In genomic region chr14:75822522-75823288, GRCh38 we compare ENCODE assay signal across 10 cellular contexts.
A peak's percentile ranks its signal among the peaks of the same experiment; 100 is the strongest.
DNase-seq lines count a peak whose midpoint lies in the region; ATAC-seq and TF ChIP-seq lines count a peak whose summit lies in the region.
"Had no signal": no experiment of that assay in that cellular context is flagged by ENCODE, and none has a peak within 500 bp of the region (broad histone marks: within the 10 kb centered on the region; RNA-seq: fewer than 3 reads in every experiment).

No MANE protein-coding gene starts in this region.

- peak overlapping the region; percentile 45 for H2AFZ ChIP-seq in mammary epithelial cell (ENCODE audit: low read depth, low read length)

- H3K9me3 ChIP-seq in mammary epithelial cell (replicated peaks; ENCODE audit: insufficient read depth, low read length) = no peaks in the 10 kb centered on the region
- H3K9me3 ChIP-seq in thoracic aorta = no peaks in the 10 kb centered on the region

- no peaks in the 10 kb centered on the region for H3K36me3 ChIP-seq in mammary epithelial cell (ENCODE audit: insufficient read depth, low read length)
- no peaks in the 10 kb centered on the region for H3K36me3 ChIP-seq in thoracic aorta

- H3K27me3 ChIP-seq in mammary epithelial cell (ENCODE audit: insufficient read depth, low read length) (no peaks in the 10 kb centered on the region), thoracic aorta (replicated peaks; ENCODE audit: insufficient read depth) (no peaks in the 10 kb centered on the region), dorsolateral prefrontal cortex (no peaks in the 10 kb centered on the region)

- H3K4me1 ChIP-seq in mammary epithelial cell (ENCODE audit: insufficient read depth, low read length) (peaks cover 24% of the 10 kb centered on the region), thoracic aorta (ENCODE audit: control insufficient read depth in 1 of 2, low read depth in 2 of 2) (peaks cover 23 to 48% of the 10 kb centered on the region in 2 donors)

- H4K20me1 ChIP-seq in mammary epithelial cell (ENCODE audit: insufficient read depth, low read length) = no peaks in the 10 kb centered on the region

- DNase-seq in HPDE6-E6E7 (ENCODE audit: extremely low spot score) (peak; percentile 49), mammary epithelial cell (peak; percentile 75), iris pigment epithelial cell (ENCODE audit: low read depth) (peak; percentile 90), thoracic aorta (ENCODE audit: low spot score) (no peak), GF-D8 (lab: John Stamatoyannopoulos, UW) (no peak), dorsolateral prefrontal cortex (no peak)
- DNase-seq in stimulated activated CD4-positive, alpha-beta T cell treated with anti-CD3 and anti-CD28 coated beads, Interleukin-4, amount 100 ng/mL, for 1 hour = no peak
- DNase-seq: GDM1, NCI-H1092 treated with DMSO at 0.1 percent for 48 hours had no signal

- H3K27ac ChIP-seq in mammary epithelial cell (ENCODE audit: insufficient read depth, low read depth, low read length) = peak overlapping the region; percentile 49
- H3K27ac ChIP-seq in thoracic aorta = peak overlapping the region; percentile 88
- H3K27ac ChIP-seq in dorsolateral prefrontal cortex = peak overlapping the region in 1 of 59 donors; percentile 28

- H3K4me2 ChIP-seq in mammary epithelial cell (ENCODE audit: insufficient read depth, low read depth, low read length) = peak overlapping the region; percentile 17

- dilution Hi-C loops in mammary epithelial cell (cut with HindIII; ENCODE audit: low sequenced_read_pairs) = no loop called here

- no peaks in the 10 kb centered on the region for H3K79me2 ChIP-seq in mammary epithelial cell (ENCODE audit: insufficient read depth, low read length)

- in situ Hi-C loops in mammary epithelial cell (cut with MboI; ENCODE audit: low sequenced_read_pairs in 2 of 2) = no loop called here

- BruUV-seq in mammary epithelial cell (replicated peaks; lab: Mats Ljungman, UMichigan) = no TSS peak

- TF ChIP-seq CTCF in mammary epithelial cell (conservative IDR thresholded peaks at IDR 0.05 in 1 of 2, IDR thresholded peaks at IDR 0.05 in 1 of 2; ENCODE audit: extremely low read depth in 1 of 2, insufficient read depth in 1 of 2, low read depth in 1 of 2, low read length in 2 of 2) (no peak), thoracic aorta (IDR thresholded peaks at IDR 0.05) (no peak), dorsolateral prefrontal cortex (IDR thresholded peaks at IDR 0.05 in 54 of 56, conservative IDR thresholded peaks at IDR 0.05 in 2 of 56; ENCODE audit: low read depth in 1 of 56, partially characterized antibody in 56 of 56) (no peak)

- H3K4me3 ChIP-seq in mammary epithelial cell (replicated peaks in 1 of 3; ENCODE audit: insufficient read depth in 1 of 3, low read depth in 2 of 3, low read length in 3 of 3) (no peak overlapping the region), thoracic aorta (no peak overlapping the region), dorsolateral prefrontal cortex (no peak overlapping the region)

- intact Hi-C loops in mammary epithelial cell (cut with micrococcal nuclease) (no loop called here), dorsolateral prefrontal cortex (cut with DNase I) (no loop called here)

- ATAC-seq in thoracic aorta (ENCODE audit: insufficient number of reproducible peaks, low FRiP score, low read depth) (no peak), HG02759 (IDR thresholded peaks at IDR 0.05; ENCODE audit: unreplicated experiment) (no peak)

- 74% methylated on average over 8 of the region's 8 CpGs for WGBS in mammary epithelial cell (ENCODE audit: low coverage, missing lambda C conversion rate)

- no peak overlapping the region for H3K9ac ChIP-seq in mammary epithelial cell (ENCODE audit: insufficient read depth, low read length)

- CTCF ChIA-PET in mammary epithelial cell (lab: Charles Lee; ENCODE audit: low non-redundant PET) = no interaction called here

Comparison
In these comparisons a context has a peak if more than half of its experiments do, and no peak if none do; other contexts are left out.
1. DNase-seq: peak in HPDE6-E6E7 (single experiment), mammary epithelial cell (single experiment) and iris pigment epithelial cell (single experiment); none in thoracic aorta (single experiment), GF-D8 (single experiment), stimulated activated CD4-positive, alpha-beta T cell treated with anti-CD3 and anti-CD28 coated beads, Interleukin-4, amount 100 ng/mL, for 1 hour (single experiment) and dorsolateral prefrontal cortex (0 of 10).